ENCODE assay signal across 1 cellular context in the genomic region with DNA sequence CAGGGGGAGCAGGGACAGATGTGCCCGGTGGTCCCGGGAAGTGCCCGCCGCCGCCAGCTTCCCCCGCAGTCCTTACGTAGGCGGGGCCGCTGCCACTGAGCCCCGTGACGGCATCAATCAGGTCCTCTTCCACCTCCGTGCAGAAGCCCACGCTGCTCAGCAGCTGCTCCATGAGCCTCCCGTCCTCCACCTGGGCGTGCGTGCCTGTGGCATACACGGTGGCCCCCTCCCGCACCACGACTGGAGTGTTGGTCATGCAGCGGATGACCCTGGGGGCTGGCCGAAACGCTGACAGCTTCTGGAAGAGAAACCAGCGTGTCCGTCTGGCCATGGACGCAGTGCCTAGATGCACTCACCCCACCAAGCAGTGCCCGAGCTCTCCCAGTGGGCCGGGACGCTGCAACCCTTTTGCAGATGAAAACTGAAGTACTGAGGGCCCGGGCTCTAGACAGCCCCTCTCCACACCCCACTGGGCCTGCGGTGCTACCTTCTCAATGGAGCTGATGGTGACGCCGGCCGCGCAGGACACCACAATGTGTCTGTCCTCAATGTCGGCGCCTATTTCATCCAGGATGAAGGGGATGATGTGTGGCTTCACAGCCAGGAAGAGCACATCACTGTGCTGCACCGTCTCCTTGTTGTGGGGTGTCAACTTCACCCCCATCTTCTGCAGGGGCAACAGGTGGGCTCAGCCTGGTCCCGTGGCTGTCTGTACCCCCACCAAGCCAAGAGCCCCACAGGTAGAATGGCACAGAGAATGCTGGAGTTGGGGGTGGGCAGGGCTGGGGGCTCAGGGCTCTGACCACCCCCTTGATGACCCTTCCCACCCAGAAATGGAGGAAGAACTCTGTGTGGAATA.
TF ChIP-seq lines count a peak whose summit lies in the region.

No MANE protein-coding gene starts in this region.

TF ChIP-seq in HepG2, 621 proteins besides CTCF, POLR2A, EP300 and RAD21 (continued from another document and continues in another):
- TF ChIP-seq, protein P1, sequence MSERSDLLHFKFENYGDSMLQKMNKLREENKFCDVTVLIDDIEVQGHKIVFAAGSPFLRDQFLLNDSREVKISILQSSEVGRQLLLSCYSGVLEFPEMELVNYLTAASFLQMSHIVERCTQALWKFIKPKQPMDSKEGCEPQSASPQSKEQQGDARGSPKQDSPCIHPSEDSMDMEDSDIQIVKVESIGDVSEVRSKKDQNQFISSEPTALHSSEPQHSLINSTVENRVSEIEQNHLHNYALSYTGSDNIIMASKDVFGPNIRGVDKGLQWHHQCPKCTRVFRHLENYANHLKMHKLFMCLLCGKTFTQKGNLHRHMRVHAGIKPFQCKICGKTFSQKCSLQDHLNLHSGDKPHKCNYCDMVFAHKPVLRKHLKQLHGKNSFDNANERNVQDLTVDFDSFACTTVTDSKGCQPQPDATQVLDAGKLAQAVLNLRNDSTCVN (CRISPR knock-in tag; IDR thresholded peaks at IDR 0.05; ENCODE audit: borderline replicate concordance) = no peak
- no peak for TF ChIP-seq MTF1 (CRISPR knock-in tag; IDR thresholded peaks at IDR 0.05)
- TF ChIP-seq, protein P2, sequence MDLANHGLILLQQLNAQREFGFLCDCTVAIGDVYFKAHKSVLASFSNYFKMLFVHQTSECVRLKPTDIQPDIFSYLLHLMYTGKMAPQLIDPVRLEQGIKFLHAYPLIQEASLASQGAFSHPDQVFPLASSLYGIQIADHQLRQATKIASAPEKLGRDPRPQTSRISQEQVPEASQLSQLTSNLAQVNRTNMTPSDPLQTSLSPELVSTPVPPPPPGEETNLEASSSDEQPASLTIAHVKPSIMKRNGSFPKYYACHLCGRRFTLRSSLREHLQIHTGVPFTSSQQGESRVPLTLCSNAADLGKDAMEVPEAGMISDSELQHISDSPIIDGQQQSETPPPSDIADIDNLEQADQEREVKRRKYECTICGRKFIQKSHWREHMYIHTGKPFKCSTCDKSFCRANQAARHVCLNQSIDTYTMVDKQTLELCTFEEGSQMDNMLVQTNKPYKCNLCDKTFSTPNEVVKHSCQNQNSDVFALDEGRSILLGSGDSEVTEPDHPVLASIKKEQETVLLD (CRISPR knock-in tag; IDR thresholded peaks at IDR 0.05; ENCODE audit: low read depth) = no peak
- 0 out of 2 replicates have a peak, but pooled peaks have one; percentile 24 for TF ChIP-seq ZNF691 (CRISPR knock-in tag; IDR thresholded peaks at IDR 0.05; ENCODE audit: borderline replicate concordance, low read depth)
- TF ChIP-seq ZNF761 (CRISPR knock-in tag; conservative IDR thresholded peaks at IDR 0.05) = no peak
- TF ChIP-seq RELA (CRISPR knock-in tag; IDR thresholded peaks at IDR 0.05) = no peak
- TF ChIP-seq ZBTB34 (CRISPR knock-in tag; IDR thresholded peaks at IDR 0.05) = no peak
- TF ChIP-seq, protein P3, sequence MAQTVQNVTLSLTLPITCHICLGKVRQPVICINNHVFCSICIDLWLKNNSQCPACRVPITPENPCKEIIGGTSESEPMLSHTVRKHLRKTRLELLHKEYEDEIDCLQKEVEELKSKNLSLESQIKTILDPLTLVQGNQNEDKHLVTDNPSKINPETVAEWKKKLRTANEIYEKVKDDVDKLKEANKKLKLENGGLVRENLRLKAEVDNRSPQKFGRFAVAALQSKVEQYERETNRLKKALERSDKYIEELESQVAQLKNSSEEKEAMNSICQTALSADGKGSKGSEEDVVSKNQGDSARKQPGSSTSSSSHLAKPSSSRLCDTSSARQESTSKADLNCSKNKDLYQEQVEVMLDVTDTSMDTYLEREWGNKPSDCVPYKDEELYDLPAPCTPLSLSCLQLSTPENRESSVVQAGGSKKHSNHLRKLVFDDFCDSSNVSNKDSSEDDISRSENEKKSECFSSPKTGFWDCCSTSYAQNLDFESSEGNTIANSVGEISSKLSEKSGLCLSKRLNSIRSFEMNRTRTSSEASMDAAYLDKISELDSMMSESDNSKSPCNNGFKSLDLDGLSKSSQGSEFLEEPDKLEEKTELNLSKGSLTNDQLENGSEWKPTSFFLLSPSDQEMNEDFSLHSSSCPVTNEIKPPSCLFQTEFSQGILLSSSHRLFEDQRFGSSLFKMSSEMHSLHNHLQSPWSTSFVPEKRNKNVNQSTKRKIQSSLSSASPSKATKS (CRISPR knock-in tag; IDR thresholded peaks at IDR 0.05) = no peak
- no peak for TF ChIP-seq FLYWCH1 (CRISPR knock-in tag; IDR thresholded peaks at IDR 0.05)
- no peak for TF ChIP-seq CHCHD3 (CRISPR knock-in tag; IDR thresholded peaks at IDR 0.05)
- no peak for TF ChIP-seq TP53 (CRISPR knock-in tag; conservative IDR thresholded peaks at IDR 0.05)
- TF ChIP-seq CREM (IDR thresholded peaks at IDR 0.05) = no peak
- TF ChIP-seq CREM (CRISPR knock-in tag; IDR thresholded peaks at IDR 0.05) = no peak
- TF ChIP-seq TGIF2 (CRISPR knock-in tag; IDR thresholded peaks at IDR 0.05) = no peak
- TF ChIP-seq SAFB2 (CRISPR knock-in tag; IDR thresholded peaks at IDR 0.05; ENCODE audit: borderline replicate concordance, low read depth) = 0 out of 2 replicates have a peak, but pooled peaks have one; percentile 47
- TF ChIP-seq ZNF839 (CRISPR knock-in tag; IDR thresholded peaks at IDR 0.05; ENCODE audit: borderline replicate concordance) = no peak
- no peak for TF ChIP-seq ZNF543 (CRISPR knock-in tag; IDR thresholded peaks at IDR 0.05)
- TF ChIP-seq, protein P4, sequence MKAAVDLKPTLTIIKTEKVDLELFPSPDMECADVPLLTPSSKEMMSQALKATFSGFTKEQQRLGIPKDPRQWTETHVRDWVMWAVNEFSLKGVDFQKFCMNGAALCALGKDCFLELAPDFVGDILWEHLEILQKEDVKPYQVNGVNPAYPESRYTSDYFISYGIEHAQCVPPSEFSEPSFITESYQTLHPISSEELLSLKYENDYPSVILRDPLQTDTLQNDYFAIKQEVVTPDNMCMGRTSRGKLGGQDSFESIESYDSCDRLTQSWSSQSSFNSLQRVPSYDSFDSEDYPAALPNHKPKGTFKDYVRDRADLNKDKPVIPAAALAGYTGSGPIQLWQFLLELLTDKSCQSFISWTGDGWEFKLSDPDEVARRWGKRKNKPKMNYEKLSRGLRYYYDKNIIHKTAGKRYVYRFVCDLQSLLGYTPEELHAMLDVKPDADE (CRISPR knock-in tag; IDR thresholded peaks at IDR 0.05) = no peak
- TF ChIP-seq ZNF234 (CRISPR knock-in tag; conservative IDR thresholded peaks at IDR 0.05) = no peak
- TF ChIP-seq SALL2 (CRISPR knock-in tag; IDR thresholded peaks at IDR 0.05) = no peak
- peak; percentile 28; the same call in 1 of the 2 replicates for TF ChIP-seq TAF1 (CRISPR knock-in tag; IDR thresholded peaks at IDR 0.05)
- TF ChIP-seq ZFX (CRISPR knock-in tag; IDR thresholded peaks at IDR 0.05; ENCODE audit: low read depth) = 0 out of 2 replicates have a peak, but pooled peaks have one; percentile 26
- TF ChIP-seq POLR2AphosphoS2 (IDR thresholded peaks at IDR 0.05; ENCODE audit: low read depth, low read length) = no peak
- TF ChIP-seq REL (CRISPR knock-in tag; conservative IDR thresholded peaks at IDR 0.05) = no peak
- TF ChIP-seq, protein P5, sequence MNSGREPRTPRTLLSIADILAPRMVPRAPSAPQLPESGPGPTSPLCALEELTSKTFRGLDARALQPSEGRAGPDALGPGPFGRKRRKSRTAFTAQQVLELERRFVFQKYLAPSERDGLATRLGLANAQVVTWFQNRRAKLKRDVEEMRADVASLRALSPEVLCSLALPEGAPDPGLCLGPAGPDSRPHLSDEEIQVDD (CRISPR knock-in tag; IDR thresholded peaks at IDR 0.05; ENCODE audit: borderline replicate concordance) = no peak
- no peak for TF ChIP-seq SRY (CRISPR knock-in tag; IDR thresholded peaks at IDR 0.05)
- TF ChIP-seq MAFF (IDR thresholded peaks at IDR 0.05; ENCODE audit: low read depth, low read length) = no peak
- TF ChIP-seq ZNF326 (CRISPR knock-in tag; IDR thresholded peaks at IDR 0.05; ENCODE audit: borderline replicate concordance) = peak; percentile 26; the same call in 1 of the 2 replicates
- TF ChIP-seq, protein P6, sequence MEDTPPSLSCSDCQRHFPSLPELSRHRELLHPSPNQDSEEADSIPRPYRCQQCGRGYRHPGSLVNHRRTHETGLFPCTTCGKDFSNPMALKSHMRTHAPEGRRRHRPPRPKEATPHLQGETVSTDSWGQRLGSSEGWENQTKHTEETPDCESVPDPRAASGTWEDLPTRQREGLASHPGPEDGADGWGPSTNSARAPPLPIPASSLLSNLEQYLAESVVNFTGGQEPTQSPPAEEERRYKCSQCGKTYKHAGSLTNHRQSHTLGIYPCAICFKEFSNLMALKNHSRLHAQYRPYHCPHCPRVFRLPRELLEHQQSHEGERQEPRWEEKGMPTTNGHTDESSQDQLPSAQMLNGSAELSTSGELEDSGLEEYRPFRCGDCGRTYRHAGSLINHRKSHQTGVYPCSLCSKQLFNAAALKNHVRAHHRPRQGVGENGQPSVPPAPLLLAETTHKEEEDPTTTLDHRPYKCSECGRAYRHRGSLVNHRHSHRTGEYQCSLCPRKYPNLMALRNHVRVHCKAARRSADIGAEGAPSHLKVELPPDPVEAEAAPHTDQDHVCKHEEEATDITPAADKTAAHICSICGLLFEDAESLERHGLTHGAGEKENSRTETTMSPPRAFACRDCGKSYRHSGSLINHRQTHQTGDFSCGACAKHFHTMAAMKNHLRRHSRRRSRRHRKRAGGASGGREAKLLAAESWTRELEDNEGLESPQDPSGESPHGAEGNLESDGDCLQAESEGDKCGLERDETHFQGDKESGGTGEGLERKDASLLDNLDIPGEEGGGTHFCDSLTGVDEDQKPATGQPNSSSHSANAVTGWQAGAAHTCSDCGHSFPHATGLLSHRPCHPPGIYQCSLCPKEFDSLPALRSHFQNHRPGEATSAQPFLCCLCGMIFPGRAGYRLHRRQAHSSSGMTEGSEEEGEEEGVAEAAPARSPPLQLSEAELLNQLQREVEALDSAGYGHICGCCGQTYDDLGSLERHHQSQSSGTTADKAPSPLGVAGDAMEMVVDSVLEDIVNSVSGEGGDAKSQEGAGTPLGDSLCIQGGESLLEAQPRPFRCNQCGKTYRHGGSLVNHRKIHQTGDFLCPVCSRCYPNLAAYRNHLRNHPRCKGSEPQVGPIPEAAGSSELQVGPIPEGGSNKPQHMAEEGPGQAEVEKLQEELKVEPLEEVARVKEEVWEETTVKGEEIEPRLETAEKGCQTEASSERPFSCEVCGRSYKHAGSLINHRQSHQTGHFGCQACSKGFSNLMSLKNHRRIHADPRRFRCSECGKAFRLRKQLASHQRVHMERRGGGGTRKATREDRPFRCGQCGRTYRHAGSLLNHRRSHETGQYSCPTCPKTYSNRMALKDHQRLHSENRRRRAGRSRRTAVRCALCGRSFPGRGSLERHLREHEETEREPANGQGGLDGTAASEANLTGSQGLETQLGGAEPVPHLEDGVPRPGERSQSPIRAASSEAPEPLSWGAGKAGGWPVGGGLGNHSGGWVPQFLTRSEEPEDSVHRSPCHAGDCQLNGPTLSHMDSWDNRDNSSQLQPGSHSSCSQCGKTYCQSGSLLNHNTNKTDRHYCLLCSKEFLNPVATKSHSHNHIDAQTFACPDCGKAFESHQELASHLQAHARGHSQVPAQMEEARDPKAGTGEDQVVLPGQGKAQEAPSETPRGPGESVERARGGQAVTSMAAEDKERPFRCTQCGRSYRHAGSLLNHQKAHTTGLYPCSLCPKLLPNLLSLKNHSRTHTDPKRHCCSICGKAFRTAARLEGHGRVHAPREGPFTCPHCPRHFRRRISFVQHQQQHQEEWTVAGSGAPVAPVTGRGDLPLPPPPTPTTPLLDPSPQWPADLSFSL (CRISPR knock-in tag; IDR thresholded peaks at IDR 0.05) = no peak
- no peak for TF ChIP-seq MEIS2 (CRISPR knock-in tag; IDR thresholded peaks at IDR 0.05)
- peak; percentile 70; the same call in 1 of the 2 replicates for TF ChIP-seq AKAP8 (CRISPR knock-in tag; IDR thresholded peaks at IDR 0.05)
- peak; percentile 24 for TF ChIP-seq AGO1 (IDR thresholded peaks at IDR 0.05; ENCODE audit: low read depth, low read length, poor library complexity, severe bottlenecking)
- TF ChIP-seq BRCA1 (CRISPR knock-in tag; IDR thresholded peaks at IDR 0.05) = no peak
- no peak for TF ChIP-seq ZNF569 (CRISPR knock-in tag; IDR thresholded peaks at IDR 0.05; ENCODE audit: borderline replicate concordance)
- no peak for TF ChIP-seq MXD1 (CRISPR knock-in tag; IDR thresholded peaks at IDR 0.05)
- TF ChIP-seq JARID2 (CRISPR knock-in tag; IDR thresholded peaks at IDR 0.05; ENCODE audit: insufficient replicate concordance) = no peak
- TF ChIP-seq ZNF616 (CRISPR knock-in tag; IDR thresholded peaks at IDR 0.05; ENCODE audit: low read depth) = no peak
- no peak for TF ChIP-seq NCOA1 (CRISPR knock-in tag; IDR thresholded peaks at IDR 0.05)
- TF ChIP-seq CC2D1A (CRISPR knock-in tag; IDR thresholded peaks at IDR 0.05) = no peak
- TF ChIP-seq SRF (IDR thresholded peaks at IDR 0.05; ENCODE audit: low read depth, low read length) = no peak
- no peak for TF ChIP-seq KDM1A (CRISPR knock-in tag; IDR thresholded peaks at IDR 0.05)
- no peak for TF ChIP-seq FOXJ3 (CRISPR knock-in tag; IDR thresholded peaks at IDR 0.05; ENCODE audit: borderline replicate concordance)
- no peak for TF ChIP-seq TAF15 (IDR thresholded peaks at IDR 0.05; ENCODE audit: low read depth, low read length, poor library complexity, severe bottlenecking)
